Comparison of ENCODE assay signal across 8 cellular contexts in genomic region chr1:180631766-180632325, GRCh38. TPM values are rescaled to one million over a fixed set of nuclear protein-coding genes. Genes with fewer than 3 reads are reported as not detected.
DNase-seq lines count a peak whose midpoint lies in the region; ATAC-seq, FAIRE-seq and TF ChIP-seq lines count a peak whose summit lies in the region.

TSS of gene XPR1 (plus strand) at chr1:180632022. CDS start at chr1:180632202, 180 bp downstream.

- TF ChIP-seq CTCF in WI38 (IDR thresholded peaks at IDR 0.05; ENCODE audit: low read depth, low read length) (no peak), bronchial epithelial cell (IDR thresholded peaks at IDR 0.05; ENCODE audit: insufficient read depth, low read length, severe bottlenecking) (no peak)

- H3K4me3 ChIP-seq in WI38 (ENCODE audit: low read depth, low read length) (peak within 1 kb of the TSS; percentile 59), bronchial epithelial cell (ENCODE audit: low read depth, low read length) (peak within 1 kb of the TSS; percentile 93)

- ATAC-seq in GM18907 (IDR thresholded peaks at IDR 0.05; ENCODE audit: unreplicated experiment) (peak; percentile 98), HG03159 (IDR thresholded peaks at IDR 0.05; ENCODE audit: unreplicated experiment) (peak; percentile 98)

- peak; percentile 96 for DNase-seq in AG08396 (ENCODE audit: low spot score)
- peak; percentile 96 for DNase-seq in NCI-H2227 treated with DMSO at 0.1 percent for 48 hours (lab: John Stamatoyannopoulos, UW)
- DNase-seq in bronchial epithelial cell (ENCODE audit: low read depth) = peak; percentile 95
- peak; percentile 95 for DNase-seq in iPS-NIHi7 (ENCODE audit: extremely low spot score)
- DNase-seq in smooth muscle cell of the brain vasculature (ENCODE audit: low read depth, low spot score) = peak; percentile 99

- FAIRE-seq in bronchial epithelial cell (lab: Jason Lieb, UNC) = no peak

- no peaks in the 10 kb centered on the region for H3K27me3 ChIP-seq in bronchial epithelial cell (ENCODE audit: control insufficient read depth, insufficient read depth, low read length)

- H3K36me3 ChIP-seq in bronchial epithelial cell (ENCODE audit: control insufficient read depth, insufficient read depth, low read length) = no peaks in the 10 kb centered on the region

RNA-seq across cellular contexts. Expression of gene XPR1, which starts in this region (rescaled TPM):
- 35.0 and 57.6 TPM in 2 replicates for total RNA-seq in bronchial epithelial cell

Comparison
In these comparisons a context has a peak if more than half of its experiments do, and no peak if none do; other contexts are left out.
1. Peak in every context shown above with its lines: DNase-seq, ATAC-seq and H3K4me3 ChIP-seq.